Comparison of ENCODE assay signal across 18 cellular contexts in genomic region chr13:27522847-27523246, GRCh38.
A peak's percentile ranks its signal among the peaks of the same experiment; 100 is the strongest.
DNase-seq lines count a peak whose midpoint lies in the region; ATAC-seq, FAIRE-seq and TF ChIP-seq lines count a peak whose summit lies in the region.
"Had no signal": no experiment of that assay in that cellular context is flagged by ENCODE, and none has a peak within 500 bp of the region (broad histone marks: within the 10 kb centered on the region; RNA-seq: fewer than 3 reads in every experiment).

No MANE protein-coding gene starts in this region.

- CTCF ChIA-PET in GM12878 (lab: Yijun Ruan, JAX): interaction anchor here (1.1 to 1.8 kb wide), 2 partner anchors 8 to 161 kb away, joined by 3 to 4 read pairs; no protein-coding TSS in a partner anchor
- CTCF ChIA-PET in activated CD8-positive, alpha-beta T cell treated with anti-CD3 and anti-CD28 coated beads for 36 hours (lab: Charles Lee): interaction anchor here (0.6 to 1.8 kb wide), 3 partner anchors 10 to 526 kb away, joined by 3 to 14 read pairs (median 3); no protein-coding TSS in a partner anchor

- H3K36me3 ChIP-seq in Karpas-422 (ENCODE audit: insufficient read depth, low read length) (no peaks in the 10 kb centered on the region), OCI-LY3 (replicated peaks; ENCODE audit: low read depth, low read length) (peaks cover 5% of the 10 kb centered on the region), GM12878 (ENCODE audit: control insufficient read depth in 2 of 2, insufficient read depth in 2 of 2, low read length in 1 of 2) (no peaks in the 10 kb centered on the region)
- H3K36me3 ChIP-seq: stomach, transverse colon, WERI-Rb-1 had no signal

- POLR2A ChIA-PET in GM12878 (lab: Charles Lee): no interaction called here
- POLR2A ChIA-PET in activated CD8-positive, alpha-beta T cell treated with anti-CD3 and anti-CD28 coated beads for 36 hours (lab: Charles Lee): no interaction called here

- H3K27ac ChIP-seq in Karpas-422 (ENCODE audit: low read length) (no peak overlapping the region), OCI-LY3 (ENCODE audit: low read length) (no peak overlapping the region), GM12878 (ENCODE audit: control insufficient read depth, insufficient read depth) (no peak overlapping the region)
- H3K27ac ChIP-seq: stomach, transverse colon, WERI-Rb-1 had no signal

- BruUV-seq in GM12878 (replicated peaks; lab: Mats Ljungman, UMichigan): no TSS peak

- TF ChIP-seq CTCF in OCI-LY3 (IDR thresholded peaks at IDR 0.05; ENCODE audit: low read depth, low read length) (no peak), GM12878 (IDR thresholded peaks at IDR 0.05 in 2 of 3, conservative IDR thresholded peaks at IDR 0.05 in 1 of 3; ENCODE audit: control insufficient read depth in 2 of 3, extremely low read depth in 1 of 3, insufficient read depth in 1 of 3, low read depth in 3 of 3, low read length in 3 of 3) (no peak)
- TF ChIP-seq CTCF in activated CD8-positive, alpha-beta T cell treated with anti-CD3 and anti-CD28 coated beads for 36 hours (IDR thresholded peaks at IDR 0.05): no peak

- peaks cover 0 to 2% of the 10 kb centered on the region in 2 donors for H3K9me3 Mint-ChIP-seq in stimulated activated naive B cell treated with anti-CD40 and anti-IgM and Interleukin-4, amounts not matched to agents 10 μg/mL and 1 μg/mL and 100 μg/mL, for 72 hours
- no peaks in the 10 kb centered on the region for H3K9me3 Mint-ChIP-seq in activated CD8-positive, alpha-beta T cell treated with anti-CD3 and anti-CD28 coated beads for 36 hours

- in situ Hi-C loops in GM12878 (cut with MboI): no loop called here

- no peaks in the 10 kb centered on the region for H4K20me1 ChIP-seq in Karpas-422 (ENCODE audit: insufficient read depth, low read depth, low read length)
- H4K20me1 ChIP-seq in OCI-LY3 (ENCODE audit: insufficient read depth, low read length): no peaks in the 10 kb centered on the region
- no peaks in the 10 kb centered on the region for H4K20me1 ChIP-seq in GM12878 (ENCODE audit: control insufficient read depth, insufficient read depth)

- no peak overlapping the region for H2AFZ ChIP-seq in Karpas-422 (ENCODE audit: low read length)
- peak overlapping the region; percentile 29; the same call in 1 of the 2 replicates for H2AFZ ChIP-seq in OCI-LY3 (ENCODE audit: low read depth, low read length)
- H2AFZ ChIP-seq in GM12878 (ENCODE audit: control insufficient read depth, low read depth, low read length): no peak overlapping the region

- peak overlapping the region; percentile 48 for H3K27ac Mint-ChIP-seq in stimulated activated naive B cell treated with anti-CD40 and anti-IgM and Interleukin-4, amounts not matched to agents 10 μg/mL and 1 μg/mL and 100 μg/mL, for 72 hours
- no peak overlapping the region for H3K27ac Mint-ChIP-seq in activated CD8-positive, alpha-beta T cell treated with anti-CD3 and anti-CD28 coated beads for 36 hours

- intact Hi-C loops in GM12878 (cut with micrococcal nuclease; ENCODE audit: unreplicated experiment): no loop called here
- intact Hi-C loops in activated CD8-positive, alpha-beta T cell treated with anti-CD3 and anti-CD28 coated beads for 36 hours (cut with micrococcal nuclease): no loop called here

- no peak for TF ChIP-seq POLR2A in GM12878 (IDR thresholded peaks at IDR 0.05; ENCODE audit: low read depth, low read length)

- no peaks in the 10 kb centered on the region for H3K9me2 ChIP-seq in Karpas-422 (replicated peaks; ENCODE audit: insufficient read depth, low read length)

- RAD21 ChIA-PET in GM12878 (lab: Charles Lee; ENCODE audit: unreplicated experiment): interaction anchor here (1.4 kb wide), 1 partner anchor 305 kb away, joined by 3 read pairs; no protein-coding TSS in a partner anchor

- no peaks in the 10 kb centered on the region for H3K36me3 Mint-ChIP-seq in stimulated activated naive B cell treated with anti-CD40 and anti-IgM and Interleukin-4, amounts not matched to agents 10 μg/mL and 1 μg/mL and 100 μg/mL, for 72 hours
- no peaks in the 10 kb centered on the region for H3K36me3 Mint-ChIP-seq in activated CD8-positive, alpha-beta T cell treated with anti-CD3 and anti-CD28 coated beads for 36 hours (ENCODE audit: low read depth)

- peaks cover 9 to 18% of the 10 kb centered on the region in 2 donors for H3K4me1 Mint-ChIP-seq in stimulated activated naive B cell treated with anti-CD40 and anti-IgM and Interleukin-4, amounts not matched to agents 10 μg/mL and 1 μg/mL and 100 μg/mL, for 72 hours
- peaks cover 4% of the 10 kb centered on the region for H3K4me1 Mint-ChIP-seq in activated CD8-positive, alpha-beta T cell treated with anti-CD3 and anti-CD28 coated beads for 36 hours (ENCODE audit: low read depth)

- no peak for ATAC-seq in GM12878
- peak; percentile 82 to 94 for ATAC-seq in stimulated activated naive B cell treated with anti-CD40 and anti-IgM and Interleukin-4, amounts not matched to agents 10 μg/mL and 1 μg/mL and 100 μg/mL, for 72 hours (replicated peaks)
- no peak for ATAC-seq in HG02884 (IDR thresholded peaks at IDR 0.05; ENCODE audit: unreplicated experiment)
- no peak for ATAC-seq in activated CD8-positive, alpha-beta T cell treated with anti-CD3 and anti-CD28 coated beads for 36 hours
- ATAC-seq in GM19467 (IDR thresholded peaks at IDR 0.05; ENCODE audit: unreplicated experiment): no peak
- ATAC-seq: left colon had no signal

- H3K9ac ChIP-seq in Karpas-422 (ENCODE audit: low read length) (no peak overlapping the region), OCI-LY3 (ENCODE audit: low read length) (no peak overlapping the region), GM12878 (ENCODE audit: control insufficient read depth, insufficient read depth, low read length) (no peak overlapping the region)

- WGBS in GM12878 (ENCODE audit: insufficient coverage, insufficient replicate concordance, low lambda C conversion rate, missing lambda C conversion rate): 4% methylated on average over 4 of the region's 4 CpGs

- no peak overlapping the region for H3K4me3 Mint-ChIP-seq in stimulated activated naive B cell treated with anti-CD40 and anti-IgM and Interleukin-4, amounts not matched to agents 10 μg/mL and 1 μg/mL and 100 μg/mL, for 72 hours
- no peak overlapping the region for H3K4me3 Mint-ChIP-seq in activated CD8-positive, alpha-beta T cell treated with anti-CD3 and anti-CD28 coated beads for 36 hours

- TF ChIP-seq RAD21 in GM12878 (IDR thresholded peaks at IDR 0.05; ENCODE audit: insufficient read depth, low read depth, low read length): no peak

- peak; percentile 49 for FAIRE-seq in GM12878 (lab: Jason Lieb, UNC)

- SMC1A ChIA-PET in GM12878 (lab: Charles Lee; ENCODE audit: uncharacterized antibody, unreplicated experiment): no interaction called here

- no peak overlapping the region for H3K4me2 ChIP-seq in Karpas-422 (ENCODE audit: low read depth, low read length, poor library complexity, severe bottlenecking)
- no peak overlapping the region for H3K4me2 ChIP-seq in OCI-LY3 (ENCODE audit: low read length)
- H3K4me2 ChIP-seq in GM12878 (ENCODE audit: control insufficient read depth, insufficient read depth): no peak overlapping the region

- H3K27me3 Mint-ChIP-seq in stimulated activated naive B cell treated with anti-CD40 and anti-IgM and Interleukin-4, amounts not matched to agents 10 μg/mL and 1 μg/mL and 100 μg/mL, for 72 hours: peaks cover 0 to 9% of the 10 kb centered on the region in 2 donors
- peaks cover 9% of the 10 kb centered on the region for H3K27me3 Mint-ChIP-seq in activated CD8-positive, alpha-beta T cell treated with anti-CD3 and anti-CD28 coated beads for 36 hours

- no peak overlapping the region for H3K4me3 ChIP-seq in Karpas-422 (ENCODE audit: low read length)
- H3K4me3 ChIP-seq in OCI-LY3 (ENCODE audit: low read length): no peak overlapping the region
- H3K4me3 ChIP-seq in GM12878: no peak overlapping the region
- H3K4me3 ChIP-seq: stomach, transverse colon had no signal

- no peaks in the 10 kb centered on the region for H3K79me2 ChIP-seq in Karpas-422 (ENCODE audit: low read length)
- no peaks in the 10 kb centered on the region for H3K79me2 ChIP-seq in OCI-LY3 (ENCODE audit: low read length)
- no peaks in the 10 kb centered on the region for H3K79me2 ChIP-seq in GM12878 (ENCODE audit: control insufficient read depth, insufficient read depth, low read length)

- H3K4me1 ChIP-seq in Karpas-422 (ENCODE audit: low read length) (peaks cover 4% of the 10 kb centered on the region; the same call in 1 of the 2 replicates), OCI-LY3 (ENCODE audit: low read length) (peaks cover 20% of the 10 kb centered on the region), GM12878 (ENCODE audit: control insufficient read depth, insufficient read depth, low read length) (no peaks in the 10 kb centered on the region)
- H3K4me1 ChIP-seq: stomach, transverse colon had no signal

- no peak for TF ChIP-seq EP300 in GM12878 (IDR thresholded peaks at IDR 0.05; ENCODE audit: borderline replicate concordance in 1 of 2, control insufficient read depth in 1 of 2, low read depth in 2 of 2, low read length in 2 of 2)

- H3K9me3 ChIP-seq in Karpas-422 (ENCODE audit: low read length) (no peaks in the 10 kb centered on the region), OCI-LY3 (ENCODE audit: insufficient read depth, low read length) (0 out of 2 replicates have a peak, but pooled peaks cover 7% of the 10 kb centered on the region), GM12878 (replicated peaks; ENCODE audit: control insufficient read depth, insufficient read depth, low read length) (no peaks in the 10 kb centered on the region)
- H3K9me3 ChIP-seq: stomach had no signal

- H3K27me3 ChIP-seq in Karpas-422 (ENCODE audit: low read length): no peaks in the 10 kb centered on the region
- H3K27me3 ChIP-seq in OCI-LY3 (ENCODE audit: low read depth, low read length): no peaks in the 10 kb centered on the region
- H3K27me3 ChIP-seq in GM12878 (replicated peaks in 1 of 2; ENCODE audit: control insufficient read depth in 2 of 2, insufficient read depth in 2 of 2, low read length in 1 of 2): no peaks in the 10 kb centered on the region

- DNase-seq in Karpas-422 (peak; percentile 57), GM12878 (ENCODE audit: low read depth, low spot score) (no peak)
- DNase-seq in stimulated activated naive B cell treated with anti-CD40 and anti-IgM and Interleukin-4, amounts not matched to agents 10 μg/mL and 1 μg/mL and 100 μg/mL, for 72 hours: peak; percentile 2
- no peak for DNase-seq in activated CD8-positive, alpha-beta T cell treated with anti-CD3 and anti-CD28 coated beads for 36 hours
- DNase-seq: activated CD4-positive, alpha-beta T cell treated with anti-CD3 and anti-CD28 coated beads, Interleukin-2, amount 50 U/mL, for 4 hours; activated effector memory CD4-positive, alpha-beta T cell treated with anti-CD3 and anti-CD28 coated beads, Interleukin-2, amount 50 U/mL, for 16 hours; Calu3; head of caudate nucleus; IMR-90; left colon; NCI-H187 treated with DMSO at 0.1 percent for 48 hours; stimulated activated CD4-positive, alpha-beta T cell treated with anti-CD3 and anti-CD28 coated beads, Interleukin-4, amount 100 ng/mL, for 24 hours; stomach; transverse colon; WERI-Rb-1 had no signal

TF ChIP-seq in GM12878, 131 proteins besides CTCF, POLR2A, EP300 and RAD21 (continues in another document):
- TF ChIP-seq NR2F1 (conservative IDR thresholded peaks at IDR 0.05): no peak
- TF ChIP-seq GATAD2B (conservative IDR thresholded peaks at IDR 0.05; ENCODE audit: low read depth): no peak
- no peak for TF ChIP-seq FOS (IDR thresholded peaks at IDR 0.05; ENCODE audit: borderline replicate concordance, extremely low read depth, insufficient read length)
- no peak for TF ChIP-seq PAX5 (IDR thresholded peaks at IDR 0.05; ENCODE audit: borderline replicate concordance, low read depth, low read length)

Comparison
In these comparisons a context has a peak if more than half of its experiments do, and no peak if none do; other contexts are left out.
1. DNase-seq: peak in Karpas-422 (single experiment) and stimulated activated naive B cell treated with anti-CD40 and anti-IgM and Interleukin-4, amounts not matched to agents 10 μg/mL and 1 μg/mL and 100 μg/mL, for 72 hours (single experiment); none in GM12878 (single experiment) and activated CD8-positive, alpha-beta T cell treated with anti-CD3 and anti-CD28 coated beads for 36 hours (single experiment).
2. ATAC-seq: peak in stimulated activated naive B cell treated with anti-CD40 and anti-IgM and Interleukin-4, amounts not matched to agents 10 μg/mL and 1 μg/mL and 100 μg/mL, for 72 hours (2 of 2); none in GM12878 (single experiment), HG02884 (single experiment), activated CD8-positive, alpha-beta T cell treated with anti-CD3 and anti-CD28 coated beads for 36 hours (single experiment) and GM19467 (single experiment).